In the genomic region with DNA sequence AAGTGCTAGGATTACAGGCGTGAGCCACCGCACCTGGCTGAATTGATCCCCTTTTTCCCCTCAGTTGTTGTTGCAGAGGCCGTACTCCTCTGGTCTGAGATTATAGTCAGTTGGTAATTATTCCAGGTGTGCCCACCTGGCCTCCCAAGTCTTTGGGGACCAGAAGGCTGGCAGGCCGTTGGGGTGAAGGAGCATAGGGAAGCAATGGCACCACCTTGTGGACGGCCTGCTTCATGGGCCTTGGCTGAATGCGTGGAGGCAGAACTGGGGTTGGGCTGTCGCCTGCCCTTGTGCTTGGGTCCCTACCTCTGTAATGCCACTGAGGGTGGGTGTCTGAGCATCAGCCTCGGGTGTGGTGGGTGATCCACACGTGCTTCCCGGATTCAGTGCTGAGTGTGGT, we compare ENCODE assay signal across 8 cellular contexts.
DNase-seq lines count a peak whose midpoint lies in the region; ATAC-seq and TF ChIP-seq lines count a peak whose summit lies in the region.

No MANE protein-coding gene starts in this region.

- no peaks in the 10 kb centered on the region for H3K9me3 Mint-ChIP-seq in IgD-negative memory B cell
- no peaks in the 10 kb centered on the region for H3K9me3 Mint-ChIP-seq in activated naive CD8-positive, alpha-beta T cell treated with anti-CD3 and anti-CD28 coated beads, Interleukin-2, amount 50 U/mL, for 24 hours

- H3K4me3 ChIP-seq in SU-DHL-6 (ENCODE audit: insufficient read depth, low read length, poor library complexity, severe bottlenecking) (no peak overlapping the region), right cardiac atrium (ENCODE audit: low read length) (no peak overlapping the region)

- intact Hi-C loops in right cardiac atrium (cut with DNase I) = loop anchor here in 2 of 4 donors (10.0 kb wide), 1 partner anchor 212 kb away; a partner anchor contains a TSS

- 43% methylated on average over 10 of the region's 10 CpGs for WGBS in right cardiac atrium

- no peaks in the 10 kb centered on the region for H3K27me3 ChIP-seq in SU-DHL-6 (ENCODE audit: low read length)
- H3K27me3 ChIP-seq in right cardiac atrium (ENCODE audit: control insufficient read depth, insufficient read depth) = no peaks in the 10 kb centered on the region

- H4K20me1 ChIP-seq in SU-DHL-6 (ENCODE audit: low read depth, low read length) = no peaks in the 10 kb centered on the region

- H3K27ac Mint-ChIP-seq in IgD-negative memory B cell = peak overlapping the region in 2 of 3 donors; percentile 30 to 83
- H3K27ac Mint-ChIP-seq in activated naive CD8-positive, alpha-beta T cell treated with anti-CD3 and anti-CD28 coated beads, Interleukin-2, amount 50 U/mL, for 24 hours = no peak overlapping the region

- no peaks in the 10 kb centered on the region for H3F3A ChIP-seq in SU-DHL-6 (ENCODE audit: insufficient read depth)

- no peaks in the 10 kb centered on the region for H3K79me2 ChIP-seq in SU-DHL-6 (ENCODE audit: insufficient read depth, low read length)

- peak; percentile 83 for ATAC-seq in activated naive CD8-positive, alpha-beta T cell treated with anti-CD3 and anti-CD28 coated beads, Interleukin-2, amount 50 U/mL, for 24 hours
- ATAC-seq in right cardiac atrium = peak; percentile 10 to 14
- ATAC-seq in GM18505 (IDR thresholded peaks at IDR 0.05; ENCODE audit: unreplicated experiment) = no peak

- no peaks in the 10 kb centered on the region for H3K9me3 ChIP-seq in SU-DHL-6 (ENCODE audit: insufficient read depth, low read length)
- no peaks in the 10 kb centered on the region for H3K9me3 ChIP-seq in right cardiac atrium (ENCODE audit: control insufficient read depth, low read length)

- TF ChIP-seq POLR2A in GM18505 (IDR thresholded peaks at IDR 0.05; ENCODE audit: borderline replicate concordance, extremely low read depth, insufficient read depth, insufficient read length) = no peak

- no peak overlapping the region for H3K4me2 ChIP-seq in SU-DHL-6 (ENCODE audit: low read depth, low read length, poor library complexity, severe bottlenecking)

- H3K9ac ChIP-seq in SU-DHL-6 (ENCODE audit: low read length) = no peak overlapping the region

- H3K27ac ChIP-seq in SU-DHL-6 (ENCODE audit: low read depth, low read length) (no peak overlapping the region), right cardiac atrium (ENCODE audit: low read length) (no peak overlapping the region)

- peak; percentile 2 for DNase-seq in NCI-H2107 treated with DMSO at 0.1 percent for 48 hours (lab: John Stamatoyannopoulos, UW; ENCODE audit: unreplicated experiment)
- no peak for DNase-seq in NCI-H2107 (lab: John Stamatoyannopoulos, UW)
- DNase-seq in activated naive CD8-positive, alpha-beta T cell treated with anti-CD3 and anti-CD28 coated beads, Interleukin-2, amount 50 U/mL, for 24 hours = peak; percentile 72
- DNase-seq in right cardiac atrium = peak; percentile 64 to 90 (median 85)
- DNase-seq in stimulated activated CD4-positive, alpha-beta T cell treated with anti-CD3 and anti-CD28 coated beads, Interleukin-15, amount 100 ng/mL, for 1 hour (ENCODE audit: low read depth in 1 of 2, low spot score in 1 of 2) = peak; percentile 37 to 62

- no peaks in the 10 kb centered on the region for H3K27me3 Mint-ChIP-seq in IgD-negative memory B cell
- no peaks in the 10 kb centered on the region for H3K27me3 Mint-ChIP-seq in activated naive CD8-positive, alpha-beta T cell treated with anti-CD3 and anti-CD28 coated beads, Interleukin-2, amount 50 U/mL, for 24 hours

- no peak overlapping the region for H2AFZ ChIP-seq in SU-DHL-6 (ENCODE audit: low read depth, low read length, severe bottlenecking)

- TF ChIP-seq CTCF in SU-DHL-6 (IDR thresholded peaks at IDR 0.05; ENCODE audit: insufficient read depth, low read length, poor library complexity, severe bottlenecking) = peak; percentile 48

- H3K4me3 Mint-ChIP-seq in IgD-negative memory B cell = no peak overlapping the region
- no peak overlapping the region for H3K4me3 Mint-ChIP-seq in activated naive CD8-positive, alpha-beta T cell treated with anti-CD3 and anti-CD28 coated beads, Interleukin-2, amount 50 U/mL, for 24 hours

- no peaks in the 10 kb centered on the region for H3K36me3 ChIP-seq in SU-DHL-6 (ENCODE audit: low read length)

- peaks cover 0 to 2% (median 2%) of the 10 kb centered on the region in 3 donors for H3K4me1 Mint-ChIP-seq in IgD-negative memory B cell
- no peaks in the 10 kb centered on the region for H3K4me1 Mint-ChIP-seq in activated naive CD8-positive, alpha-beta T cell treated with anti-CD3 and anti-CD28 coated beads, Interleukin-2, amount 50 U/mL, for 24 hours

- H3K9me2 ChIP-seq in SU-DHL-6 (replicated peaks; ENCODE audit: insufficient read depth, low read length) = no peaks in the 10 kb centered on the region

- H3K4me1 ChIP-seq in right cardiac atrium (ENCODE audit: control insufficient read depth, insufficient read depth, low read length) = peaks cover 14% of the 10 kb centered on the region

- peaks cover 3% of the 10 kb centered on the region for H3K36me3 Mint-ChIP-seq in IgD-negative memory B cell
- peaks cover 2% of the 10 kb centered on the region for H3K36me3 Mint-ChIP-seq in activated naive CD8-positive, alpha-beta T cell treated with anti-CD3 and anti-CD28 coated beads, Interleukin-2, amount 50 U/mL, for 24 hours (ENCODE audit: low read depth)
